23 cellular contexts compared by ENCODE assay signal in genomic region chr13:94263038-94263437, GRCh38.
"Had no signal": no experiment of that assay in that cellular context is flagged by ENCODE, and none has a peak within 500 bp of the region (broad histone marks: within the 10 kb centered on the region; RNA-seq: fewer than 3 reads in every experiment).

No MANE protein-coding gene starts in this region.

- H3K27me3 ChIP-seq: Peyer's patch had no signal

- ATAC-seq: activated CD8-positive, alpha-beta memory T cell treated with anti-CD3 and anti-CD28 coated beads, Interleukin-2, amount 10 ng/mL, durations not matched to agents 7 days and 5 days; WTC11 had no signal

- H3K9me3 Mint-ChIP-seq: activated naive CD4-positive, alpha-beta T cell treated with anti-CD3 and anti-CD28 coated beads, Interleukin-2, amount 50 U/mL, for 24 hours; activated T-cell treated with anti-CD3 and anti-CD28 coated beads, Interleukin-2, amount 50 U/mL, for 24 hours; activated T-helper 1 cell treated with anti-CD3 and anti-CD28 coated beads, Interleukin-12 subunit alpha, Interleukin-12 subunit beta, Interleukin-2, Interleukin-4 antibody, amounts not matched to agents 30 ng/mL and 10 ng/mL and 1 ng/mL, durations not matched to agents 14 hours and 24 hours and 36 hours; T-helper 1 cell treated with Interleukin-12 subunit alpha and Interleukin-12 subunit beta and Interleukin-4 antibody, amounts not matched to agents 30 μg/mL and 1 μg/mL, for 36 hours had no signal

- H3K4me3 ChIP-seq: Peyer's patch had no signal

- H3K36me3 ChIP-seq: Peyer's patch had no signal

- FAIRE-seq: bronchial epithelial cell had no signal

- DNase-seq: activated CD4-positive, alpha-beta T cell treated with anti-CD3 and anti-CD28 coated beads for 48 hours; activated CD4-positive, alpha-beta T cell treated with anti-CD3 and anti-CD28 coated beads, Interleukin-2, amount 50 U/mL, for 4 hours; activated CD4-positive, CD25-positive, alpha-beta regulatory T cell treated with anti-CD3 and anti-CD28 coated beads, Interleukin-2, amount 50 U/mL, for 72 hours; activated CD8-positive, alpha-beta memory T cell treated with anti-CD3 and anti-CD28 coated beads, Interleukin-2, amount 10 ng/mL, durations not matched to agents 7 days and 5 days; activated effector memory CD4-positive, alpha-beta T cell treated with Interleukin-2 at 50 U/mL for 16 hours; activated naive CD4-positive, alpha-beta T cell; activated T-cell treated with anti-CD3 and anti-CD28 coated beads, Interleukin-2, amount 50 U/mL, for 24 hours; aorta; central memory CD4-positive, alpha-beta T cell; cortex of kidney; NCI-H1092; NCI-H1694 treated with DMSO at 0.1 percent for 48 hours; NCI-H2029 treated with DMSO at 0.1 percent for 48 hours; NCI-H345; NCI-H524; Peyer's patch; Right ventricle myocardium superior had no signal

- H3K27ac ChIP-seq: Peyer's patch, RWPE1 had no signal

- H3K4me3 Mint-ChIP-seq: activated CD8-positive, alpha-beta memory T cell treated with anti-CD3 and anti-CD28 coated beads, Interleukin-2, amount 10 ng/mL, durations not matched to agents 7 days and 5 days; activated naive CD4-positive, alpha-beta T cell treated with anti-CD3 and anti-CD28 coated beads, Interleukin-2, amount 50 U/mL, for 24 hours; activated T-cell treated with anti-CD3 and anti-CD28 coated beads, Interleukin-2, amount 50 U/mL, for 24 hours; activated T-helper 1 cell treated with anti-CD3 and anti-CD28 coated beads, Interleukin-12 subunit alpha, Interleukin-12 subunit beta, Interleukin-2, Interleukin-4 antibody, amounts not matched to agents 30 ng/mL and 10 ng/mL and 1 ng/mL, durations not matched to agents 14 hours and 24 hours and 36 hours; T-helper 1 cell treated with Interleukin-12 subunit alpha and Interleukin-12 subunit beta and Interleukin-4 antibody, amounts not matched to agents 30 μg/mL and 1 μg/mL, for 36 hours; WTC11 had no signal

- H3K27me3 Mint-ChIP-seq: activated CD8-positive, alpha-beta memory T cell treated with anti-CD3 and anti-CD28 coated beads, Interleukin-2, amount 10 ng/mL, durations not matched to agents 7 days and 5 days; activated naive CD4-positive, alpha-beta T cell treated with anti-CD3 and anti-CD28 coated beads, Interleukin-2, amount 50 U/mL, for 24 hours; activated T-cell treated with anti-CD3 and anti-CD28 coated beads, Interleukin-2, amount 50 U/mL, for 24 hours had no signal

- H3K9me3 ChIP-seq: Peyer's patch had no signal

- H3K36me3 Mint-ChIP-seq: WTC11 had no signal

- H3K4me1 ChIP-seq: Peyer's patch had no signal

- H3K27ac Mint-ChIP-seq: activated CD8-positive, alpha-beta memory T cell treated with anti-CD3 and anti-CD28 coated beads, Interleukin-2, amount 10 ng/mL, durations not matched to agents 7 days and 5 days; activated naive CD4-positive, alpha-beta T cell treated with anti-CD3 and anti-CD28 coated beads, Interleukin-2, amount 50 U/mL, for 24 hours; activated T-cell treated with anti-CD3 and anti-CD28 coated beads, Interleukin-2, amount 50 U/mL, for 24 hours; activated T-helper 1 cell treated with anti-CD3 and anti-CD28 coated beads, Interleukin-12 subunit alpha, Interleukin-12 subunit beta, Interleukin-2, Interleukin-4 antibody, amounts not matched to agents 30 ng/mL and 10 ng/mL and 1 ng/mL, durations not matched to agents 14 hours and 24 hours and 36 hours; T-helper 1 cell treated with Interleukin-12 subunit alpha and Interleukin-12 subunit beta and Interleukin-4 antibody, amounts not matched to agents 30 μg/mL and 1 μg/mL, for 36 hours; WTC11 had no signal
